Comparison of ENCODE assay signal across 30 cellular contexts in the genomic region with DNA sequence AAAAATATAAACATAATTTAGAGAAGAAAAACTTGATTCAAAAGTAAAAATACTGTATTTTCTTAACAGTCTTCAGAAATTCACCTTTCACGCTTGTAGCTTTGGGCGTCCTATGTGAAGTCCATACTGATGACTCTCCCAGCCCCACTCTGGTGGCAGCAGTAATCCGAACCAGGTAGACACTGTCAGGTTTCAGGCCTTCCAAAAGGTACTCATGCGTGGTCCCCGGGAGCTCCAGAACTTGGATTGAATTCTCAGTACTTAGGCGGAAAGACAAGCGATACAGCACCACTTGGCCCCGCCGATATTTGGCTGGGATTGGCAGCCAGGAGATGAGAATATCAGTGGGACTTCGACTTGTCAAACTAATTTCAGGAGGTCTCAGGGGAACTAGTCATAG.
"Had no signal": no experiment of that assay in that cellular context is flagged by ENCODE, and none has a peak within 500 bp of the region (broad histone marks: within the 10 kb centered on the region; RNA-seq: fewer than 3 reads in every experiment).

No MANE protein-coding gene starts in this region.

- H3K9me3 Mint-ChIP-seq: activated CD4-positive, alpha-beta memory T cell treated with anti-CD3 and anti-CD28 coated beads for 36 hours; activated CD4-positive, alpha-beta T cell treated with anti-CD3 and anti-CD28 coated beads, Interleukin-2, amount 10 ng/mL, durations not matched to agents 7 days and 5 days; activated naive CD4-positive, alpha-beta T cell treated with anti-CD3 and anti-CD28 coated beads, Interleukin-2, amount 10 ng/mL, durations not matched to agents 7 days and 5 days; activated naive CD8-positive, alpha-beta T cell treated with anti-CD3 and anti-CD28 coated beads, Interleukin-2, amount 50 U/mL, for 24 hours; IgD-negative memory B cell had no signal

- H3K27ac ChIP-seq: brain microvascular endothelial cell, VCaP had no signal

- H3K4me3 Mint-ChIP-seq: activated CD4-positive, alpha-beta memory T cell treated with anti-CD3 and anti-CD28 coated beads for 36 hours; activated CD4-positive, alpha-beta T cell treated with anti-CD3 and anti-CD28 coated beads, Interleukin-2, amount 10 ng/mL, durations not matched to agents 7 days and 5 days; activated naive CD4-positive, alpha-beta T cell treated with anti-CD3 and anti-CD28 coated beads, Interleukin-2, amount 10 ng/mL, durations not matched to agents 7 days and 5 days; activated naive CD8-positive, alpha-beta T cell; activated naive CD8-positive, alpha-beta T cell treated with anti-CD3 and anti-CD28 coated beads, Interleukin-2, amount 50 U/mL, for 24 hours; IgD-negative memory B cell had no signal

- H3K27me3 Mint-ChIP-seq: activated naive CD8-positive, alpha-beta T cell treated with anti-CD3 and anti-CD28 coated beads, Interleukin-2, amount 50 U/mL, for 24 hours; IgD-negative memory B cell had no signal

- H3K27ac Mint-ChIP-seq: activated CD4-positive, alpha-beta memory T cell treated with anti-CD3 and anti-CD28 coated beads for 36 hours; activated CD4-positive, alpha-beta T cell treated with anti-CD3 and anti-CD28 coated beads, Interleukin-2, amount 10 ng/mL, durations not matched to agents 7 days and 5 days; activated naive CD4-positive, alpha-beta T cell treated with anti-CD3 and anti-CD28 coated beads, Interleukin-2, amount 10 ng/mL, durations not matched to agents 7 days and 5 days; activated naive CD8-positive, alpha-beta T cell; activated naive CD8-positive, alpha-beta T cell treated with anti-CD3 and anti-CD28 coated beads, Interleukin-2, amount 50 U/mL, for 24 hours; IgD-negative memory B cell had no signal

- H3K36me3 ChIP-seq: brain microvascular endothelial cell had no signal

- H3K4me1 Mint-ChIP-seq: activated CD4-positive, alpha-beta T cell treated with anti-CD3 and anti-CD28 coated beads, Interleukin-2, amount 10 ng/mL, durations not matched to agents 7 days and 5 days; activated naive CD4-positive, alpha-beta T cell treated with anti-CD3 and anti-CD28 coated beads, Interleukin-2, amount 10 ng/mL, durations not matched to agents 7 days and 5 days; activated naive CD8-positive, alpha-beta T cell treated with anti-CD3 and anti-CD28 coated beads, Interleukin-2, amount 50 U/mL, for 24 hours; IgD-negative memory B cell had no signal

- H3K27me3 ChIP-seq: brain microvascular endothelial cell had no signal

- H3K36me3 Mint-ChIP-seq: activated CD4-positive, alpha-beta memory T cell treated with anti-CD3 and anti-CD28 coated beads for 36 hours; activated naive CD4-positive, alpha-beta T cell treated with anti-CD3 and anti-CD28 coated beads, Interleukin-2, amount 10 ng/mL, durations not matched to agents 7 days and 5 days; activated naive CD8-positive, alpha-beta T cell; IgD-negative memory B cell had no signal

- ATAC-seq: activated naive CD8-positive, alpha-beta T cell treated with anti-CD3 and anti-CD28 coated beads, Interleukin-2, amount 50 U/mL, for 24 hours; HepG2 had no signal

- DNase-seq: activated CD4-positive, alpha-beta memory T cell treated with anti-CD3 and anti-CD28 coated beads for 36 hours; activated CD4-positive, alpha-beta T cell treated with anti-CD3 and anti-CD28 coated beads, Interleukin-2, amount 10 ng/mL, durations not matched to agents 7 days and 5 days; activated CD8-positive, alpha-beta memory T cell treated with anti-CD3 and anti-CD28 coated beads, Interleukin-2, amount 50 U/mL, for 4 hours; activated effector memory CD4-positive, alpha-beta T cell treated with Interleukin-2 at 50 U/mL for 16 hours; activated naive CD4-positive, alpha-beta T cell treated with anti-CD3 and anti-CD28 coated beads, Interleukin-2, amount 10 ng/mL, durations not matched to agents 7 days and 5 days; activated naive CD8-positive, alpha-beta T cell treated with anti-CD3 and anti-CD28 coated beads, Interleukin-2, amount 50 U/mL, for 24 hours; activated T-cell treated with anti-CD3 and anti-CD28 coated beads for 4 hours; activated T-cell treated with anti-CD3 and anti-CD28 coated beads, Interleukin-2, amount 50 U/mL, for 48 hours; anterior cingulate cortex; brain microvascular endothelial cell; Karpas-422; KBM-7; NCI-H1105; NCI-H1417 treated with DMSO at 0.1 percent for 48 hours; NCI-H1694; NCI-H1930; NCI-H2081 treated with DMSO at 0.1 percent for 48 hours; NCI-H2171; NCI-H510A; NCI-H526; NCI-H748 treated with DMSO at 0.1 percent for 48 hours; Right ventricle myocardium superior; SW 1271; T-helper 1 cell; T-helper 2 cell; T-helper 9 cell had no signal
